2 cellular contexts compared by ENCODE assay signal in the genomic region with DNA sequence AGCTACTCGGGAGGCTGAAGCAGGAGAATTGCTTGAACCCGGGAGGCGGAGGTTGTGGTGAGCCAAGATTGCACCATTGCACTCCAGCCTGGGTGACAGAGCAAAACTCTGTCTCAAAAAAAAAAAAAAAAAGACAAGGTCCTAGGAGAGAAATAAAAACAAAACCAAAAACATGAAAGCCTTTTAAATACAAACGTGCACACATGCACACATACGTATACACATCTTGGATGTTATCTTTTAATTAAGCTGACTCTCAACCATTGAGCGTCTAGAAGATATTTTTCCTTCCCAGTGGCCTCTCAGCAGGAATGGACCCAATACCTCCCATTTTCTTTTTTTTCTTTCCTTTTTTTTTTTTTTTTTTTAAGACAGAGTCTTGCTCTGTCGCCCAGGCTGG. TPM values are rescaled to one million over a fixed set of nuclear protein-coding genes. Genes with fewer than 3 reads are reported as not detected.
"Had no signal": no experiment of that assay in that cellular context is flagged by ENCODE, and none has a peak within 500 bp of the region (broad histone marks: within the 10 kb centered on the region; RNA-seq: fewer than 3 reads in every experiment).

No MANE protein-coding gene starts in this region.

RNA-seq across cellular contexts. Expression of a gene that starts 9.1 kb away (rescaled TPM):
- total RNA-seq: GM23248, H7 had no signal
